Comparison of ENCODE assay signal across 9 cellular contexts in the genomic region with DNA sequence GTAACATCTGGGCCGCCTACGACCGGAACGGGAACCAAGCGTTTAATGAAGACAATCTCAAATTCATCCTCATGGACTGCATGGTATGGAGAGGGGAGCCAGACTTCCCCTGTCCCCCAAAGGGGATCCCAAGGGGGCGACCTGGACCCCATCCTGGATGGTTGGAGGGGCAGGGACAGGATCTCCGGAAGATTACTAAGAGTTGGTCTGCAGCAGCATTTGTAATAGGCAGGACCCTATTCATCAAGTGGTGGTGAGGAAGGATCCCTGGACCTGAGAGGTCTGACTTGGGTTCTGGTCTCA. TPM values are rescaled to one million over a fixed set of nuclear protein-coding genes. Genes with fewer than 3 reads are reported as not detected.
DNase-seq lines count a peak whose midpoint lies in the region; ATAC-seq and TF ChIP-seq lines count a peak whose summit lies in the region.
"Had no signal": no experiment of that assay in that cellular context is flagged by ENCODE, and none has a peak within 500 bp of the region (broad histone marks: within the 10 kb centered on the region; RNA-seq: fewer than 3 reads in every experiment).

No MANE protein-coding gene starts in this region.

- peak overlapping the region; percentile 95 for H3K4me3 Mint-ChIP-seq in natural killer cell treated with Interleukin-12 subunit alpha and Interleukin-12 subunit beta and Interleukin-15 and Interleukin-18, amount 100 ng/mL, for 72 hours

- H3K27me3 ChIP-seq in dorsolateral prefrontal cortex: no peaks in the 10 kb centered on the region

- H3K4me3 ChIP-seq in AG10803 (ENCODE audit: low read length): peak overlapping the region; percentile 98
- H3K4me3 ChIP-seq in LNCaP clone FGC (ENCODE audit: low read depth, low read length): peak overlapping the region; percentile 92
- H3K4me3 ChIP-seq in dorsolateral prefrontal cortex: peak overlapping the region; percentile 63 to 99 (median 93)

- no peak for ATAC-seq in natural killer cell treated with Interleukin-12 subunit alpha and Interleukin-12 subunit beta and Interleukin-15 and Interleukin-18, amount 100 ng/mL, for 72 hours
- no peak for ATAC-seq in GM18858 (IDR thresholded peaks at IDR 0.05; ENCODE audit: unreplicated experiment)
- ATAC-seq in GM18867 (IDR thresholded peaks at IDR 0.05; ENCODE audit: unreplicated experiment): no peak

- no peaks in the 10 kb centered on the region for H3K9me3 Mint-ChIP-seq in natural killer cell treated with Interleukin-12 subunit alpha and Interleukin-12 subunit beta and Interleukin-15 and Interleukin-18, amount 100 ng/mL, for 72 hours

- H3K27ac ChIP-seq in dorsolateral prefrontal cortex: peak overlapping the region in 54 of 59 donors; percentile 71 to 98 (median 95)

- H3K27me3 Mint-ChIP-seq in natural killer cell treated with Interleukin-12 subunit alpha and Interleukin-12 subunit beta and Interleukin-15 and Interleukin-18, amount 100 ng/mL, for 72 hours: no peaks in the 10 kb centered on the region

- DNase-seq in AG10803 (ENCODE audit: low read depth) (no peak), LNCaP clone FGC (ENCODE audit: low read depth) (no peak), dorsolateral prefrontal cortex (no peak), LoVo (ENCODE audit: low spot score) (no peak)
- DNase-seq in natural killer cell treated with Interleukin-12 subunit alpha and Interleukin-12 subunit beta and Interleukin-15 and Interleukin-18, amount 100 ng/mL, for 72 hours (ENCODE audit: low spot score): no peak
- no peak for DNase-seq in stimulated activated CD4-positive, alpha-beta T cell treated with anti-CD3 and anti-CD28 coated beads, Interleukin-2, amount 100 ng/mL, for 24 hours
- DNase-seq: NCI-H446 had no signal

- no peak for TF ChIP-seq CTCF in AG10803 (conservative IDR thresholded peaks at IDR 0.05; ENCODE audit: low read length)
- TF ChIP-seq CTCF in LNCaP clone FGC (IDR thresholded peaks at IDR 0.05; ENCODE audit: control insufficient read depth, extremely low read depth, insufficient read depth): no peak
- no peak for TF ChIP-seq CTCF in dorsolateral prefrontal cortex (IDR thresholded peaks at IDR 0.05 in 54 of 56, conservative IDR thresholded peaks at IDR 0.05 in 2 of 56; ENCODE audit: low read depth in 1 of 56, partially characterized antibody in 56 of 56)

- intact Hi-C loops in dorsolateral prefrontal cortex (cut with DNase I): loop anchor here (2.0 to 10.0 kb wide), 3 partner anchors 28 to 120 kb away; a partner anchor contains a TSS

- no peaks in the 10 kb centered on the region for H3K36me3 Mint-ChIP-seq in natural killer cell treated with Interleukin-12 subunit alpha and Interleukin-12 subunit beta and Interleukin-15 and Interleukin-18, amount 100 ng/mL, for 72 hours

- H3K27ac Mint-ChIP-seq in natural killer cell treated with Interleukin-12 subunit alpha and Interleukin-12 subunit beta and Interleukin-15 and Interleukin-18, amount 100 ng/mL, for 72 hours: peak overlapping the region; percentile 84 to 85

- H3K4me1 Mint-ChIP-seq in natural killer cell treated with Interleukin-12 subunit alpha and Interleukin-12 subunit beta and Interleukin-15 and Interleukin-18, amount 100 ng/mL, for 72 hours (ENCODE audit: low read depth in 2 of 2): peaks cover 22 to 30% of the 10 kb centered on the region in 2 donors

RNA-seq across cellular contexts. Expression of a gene that starts 0.7 kb away (rescaled TPM):
- total RNA-seq in dorsolateral prefrontal cortex: 10 to 100 TPM; 26.8 to 59.6 (median 43.5) TPM
- 10 to 100 TPM; 34.0 to 35.6 TPM for total RNA-seq in natural killer cell treated with Interleukin-12 subunit alpha and Interleukin-12 subunit beta and Interleukin-15 and Interleukin-18, amount 100 ng/mL, for 72 hours

RNA-seq across cellular contexts. Expression of a gene that starts 1.7 kb away (rescaled TPM):
- 10 to 100 TPM; 43.3 to 88.3 (median 64.8) TPM for total RNA-seq in dorsolateral prefrontal cortex
- total RNA-seq in natural killer cell treated with Interleukin-12 subunit alpha and Interleukin-12 subunit beta and Interleukin-15 and Interleukin-18, amount 100 ng/mL, for 72 hours: 10 to 100 TPM; 30.4 to 51.4 TPM

RNA-seq across cellular contexts. Expression of a gene that starts 5.7 kb away (rescaled TPM):
- total RNA-seq in dorsolateral prefrontal cortex: 1 to 10 TPM in 44 of 120 experiments, under 1 TPM in 36, not detected in 40; 0.44 to 3.3 (median 1.0) TPM
- not detected for total RNA-seq in natural killer cell treated with Interleukin-12 subunit alpha and Interleukin-12 subunit beta and Interleukin-15 and Interleukin-18, amount 100 ng/mL, for 72 hours

RNA-seq across cellular contexts. Expression of a gene that starts 27.0 kb away (rescaled TPM):
- 1 to 10 TPM in 84 of 120 experiments, under 1 TPM in 36; 0.44 to 4.6 (median 1.3) TPM for total RNA-seq in dorsolateral prefrontal cortex
- total RNA-seq in natural killer cell treated with Interleukin-12 subunit alpha and Interleukin-12 subunit beta and Interleukin-15 and Interleukin-18, amount 100 ng/mL, for 72 hours: under 1 TPM; 0.06 to 0.07 TPM

RNA-seq across cellular contexts. Expression of a gene that starts 34.5 kb away (rescaled TPM):
- total RNA-seq in dorsolateral prefrontal cortex: 10 to 100 TPM; 55.2 to 94.2 (median 71.4) TPM
- 100 to 1,000 TPM; 240 to 299 TPM for total RNA-seq in natural killer cell treated with Interleukin-12 subunit alpha and Interleukin-12 subunit beta and Interleukin-15 and Interleukin-18, amount 100 ng/mL, for 72 hours
